ENCODE assay signal across 1 cellular context in the genomic region with DNA sequence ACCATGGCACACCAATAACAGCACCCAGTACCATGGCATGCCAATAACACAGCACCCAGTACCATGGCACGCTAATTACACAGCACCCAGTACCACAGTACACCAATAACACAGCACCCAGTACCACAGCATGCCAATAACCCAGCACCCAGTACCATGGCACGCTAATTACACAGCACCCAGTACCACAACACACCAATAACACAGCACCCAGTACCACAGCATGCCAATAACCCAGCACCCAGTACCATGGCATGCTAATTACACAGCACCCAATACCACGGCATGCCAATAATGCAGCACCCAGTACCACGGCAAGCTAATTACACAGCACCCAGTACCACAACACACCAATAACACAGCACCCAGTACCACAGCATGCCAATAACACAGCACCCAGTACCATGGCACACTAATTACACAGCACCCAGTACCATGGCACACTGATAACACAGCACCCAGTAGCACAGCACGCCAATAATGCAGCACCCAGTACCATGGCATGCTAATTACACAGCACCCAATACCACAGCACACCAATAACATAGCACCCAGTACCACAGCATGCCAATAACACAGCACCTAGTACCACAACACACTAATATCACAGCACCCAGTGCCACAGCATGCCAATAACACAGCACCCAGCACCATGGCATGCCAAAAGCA.
TF ChIP-seq lines count a peak whose summit lies in the region.

No MANE protein-coding gene starts in this region.

TF ChIP-seq in HEK293, 187 proteins besides CTCF, POLR2A, EP300 and RAD21:
- TF ChIP-seq ZNF423 (tag by site-specific recombination; IDR thresholded peaks at IDR 0.05) = 0 out of 2 replicates have a peak, but pooled peaks have one; percentile 56
- TF ChIP-seq, protein P1, sequence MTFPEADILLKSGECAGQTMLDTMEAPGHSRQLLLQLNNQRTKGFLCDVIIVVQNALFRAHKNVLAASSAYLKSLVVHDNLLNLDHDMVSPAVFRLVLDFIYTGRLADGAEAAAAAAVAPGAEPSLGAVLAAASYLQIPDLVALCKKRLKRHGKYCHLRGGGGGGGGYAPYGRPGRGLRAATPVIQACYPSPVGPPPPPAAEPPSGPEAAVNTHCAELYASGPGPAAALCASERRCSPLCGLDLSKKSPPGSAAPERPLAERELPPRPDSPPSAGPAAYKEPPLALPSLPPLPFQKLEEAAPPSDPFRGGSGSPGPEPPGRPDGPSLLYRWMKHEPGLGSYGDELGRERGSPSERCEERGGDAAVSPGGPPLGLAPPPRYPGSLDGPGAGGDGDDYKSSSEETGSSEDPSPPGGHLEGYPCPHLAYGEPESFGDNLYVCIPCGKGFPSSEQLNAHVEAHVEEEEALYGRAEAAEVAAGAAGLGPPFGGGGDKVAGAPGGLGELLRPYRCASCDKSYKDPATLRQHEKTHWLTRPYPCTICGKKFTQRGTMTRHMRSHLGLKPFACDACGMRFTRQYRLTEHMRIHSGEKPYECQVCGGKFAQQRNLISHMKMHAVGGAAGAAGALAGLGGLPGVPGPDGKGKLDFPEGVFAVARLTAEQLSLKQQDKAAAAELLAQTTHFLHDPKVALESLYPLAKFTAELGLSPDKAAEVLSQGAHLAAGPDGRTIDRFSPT (tag by site-specific recombination; IDR thresholded peaks at IDR 0.05) = peak; percentile 40; the same call in 1 of the 2 replicates
TF ChIP-seq in HEK293: peak in this region for 2; not testable (repeated sequence) for 185.
